Comparison of ENCODE assay signal across 17 cellular contexts in genomic region chr10:34941471-34942357, GRCh38.
DNase-seq lines count a peak whose midpoint lies in the region; ATAC-seq, FAIRE-seq and TF ChIP-seq lines count a peak whose summit lies in the region.
"Had no signal": no experiment of that assay in that cellular context is flagged by ENCODE, and none has a peak within 500 bp of the region (broad histone marks: within the 10 kb centered on the region; RNA-seq: fewer than 3 reads in every experiment).

No MANE protein-coding gene starts in this region.

- H2AFZ ChIP-seq in GM12878 (ENCODE audit: control insufficient read depth, low read depth, low read length) (no peak overlapping the region), mesenchymal stem cell (ENCODE audit: low read depth, low read length) (no peak overlapping the region)

- no peak for TF ChIP-seq CTCF in GM12878 (IDR thresholded peaks at IDR 0.05 in 2 of 3, conservative IDR thresholded peaks at IDR 0.05 in 1 of 3; ENCODE audit: control insufficient read depth in 2 of 3, extremely low read depth in 1 of 3, insufficient read depth in 1 of 3, low read depth in 3 of 3, low read length in 3 of 3)

- H3K79me1 ChIP-seq in mesenchymal stem cell (replicated peaks; ENCODE audit: low read length, poor library complexity, severe bottlenecking) = no peaks in the 10 kb centered on the region

- H2BK12ac ChIP-seq in mesenchymal stem cell (ENCODE audit: low read length in 2 of 2) = no peak overlapping the region

- no peak for FAIRE-seq in GM12878 (lab: Jason Lieb, UNC)

- no peaks in the 10 kb centered on the region for H3K9me3 ChIP-seq in GM12878 (replicated peaks; ENCODE audit: control insufficient read depth, insufficient read depth, low read length)
- H3K9me3 ChIP-seq in mesenchymal stem cell (ENCODE audit: control insufficient read depth, low read length) = no peaks in the 10 kb centered on the region
- H3K9me3 ChIP-seq: esophagus muscularis mucosa, testis had no signal

- no peaks in the 10 kb centered on the region for H4K20me1 ChIP-seq in GM12878 (ENCODE audit: control insufficient read depth, insufficient read depth)

- intact Hi-C loops in GM12878 (cut with micrococcal nuclease; ENCODE audit: unreplicated experiment) = loop anchor here (10.0 kb wide), 1 partner anchor 217 kb away; no protein-coding TSS in a partner anchor

- no peak overlapping the region for H4K8ac ChIP-seq in mesenchymal stem cell (ENCODE audit: low read length)

- H3K9ac ChIP-seq in GM12878 (ENCODE audit: control insufficient read depth, insufficient read depth, low read length) = no peak overlapping the region
- no peak overlapping the region for H3K9ac ChIP-seq in mesenchymal stem cell (ENCODE audit: low read length)

- H3K27me3 ChIP-seq in GM12878 (replicated peaks in 1 of 2; ENCODE audit: control insufficient read depth in 2 of 2, insufficient read depth in 2 of 2, low read length in 1 of 2) (no peaks in the 10 kb centered on the region), mesenchymal stem cell (ENCODE audit: control insufficient read depth in 1 of 2, insufficient read depth in 1 of 2, low read length in 2 of 2) (peaks cover 0 to 6% of the 10 kb centered on the region in 2 experiments)
- H3K27me3 ChIP-seq: cardiac muscle cell, esophagus muscularis mucosa, testis had no signal

- H3K79me2 ChIP-seq in GM12878 (ENCODE audit: control insufficient read depth, insufficient read depth, low read length) = no peaks in the 10 kb centered on the region

- WGBS in GM12878 (ENCODE audit: insufficient coverage, insufficient replicate concordance, low lambda C conversion rate, missing lambda C conversion rate) = 50% methylated on average over 13 of the region's 14 CpGs
- WGBS in mesenchymal stem cell = 85% methylated on average over 14 of the region's 14 CpGs

- H2BK5ac ChIP-seq in mesenchymal stem cell (ENCODE audit: low read depth, low read length, poor library complexity, severe bottlenecking) = no peak overlapping the region

- H4K91ac ChIP-seq in mesenchymal stem cell (ENCODE audit: low read length) = no peak overlapping the region

- no TSS peak for BruUV-seq in GM12878 (replicated peaks; lab: Mats Ljungman, UMichigan)

- DNase-seq in GM12878 (ENCODE audit: low read depth, low spot score) (no peak), mesenchymal stem cell (peak; percentile 36), NCI-H1048 (lab: John Stamatoyannopoulos, UW) (no peak), SKM-1 treated with dmso at 0.1 percent for 144 hours (lab: John Stamatoyannopoulos, UW; ENCODE audit: unreplicated experiment) (no peak), UCSD-AML1 (lab: John Stamatoyannopoulos, UW; ENCODE audit: unreplicated experiment) (no peak)
- DNase-seq: activated CD8-positive, alpha-beta T cell treated with anti-CD3 and anti-CD28 coated beads, Interleukin-2, amount 10 ng/mL, durations not matched to agents 7 days and 5 days; GDM1; GOT3; MM.1S; NCI-H2227 treated with DMSO at 0.1 percent for 48 hours; T-helper 9 cell; testis had no signal

- in situ Hi-C loops in GM12878 (cut with MboI) = no loop called here

- TF ChIP-seq RAD21 in GM12878 (IDR thresholded peaks at IDR 0.05; ENCODE audit: insufficient read depth, low read depth, low read length) = no peak

- CTCF ChIA-PET in GM12878 (lab: Yijun Ruan, JAX) = interaction anchor here (1.0 to 1.8 kb wide), 4 partner anchors 10 to 218 kb away, joined by 3 to 4 read pairs (median 4); no protein-coding TSS in a partner anchor

- no peak overlapping the region for H2BK15ac ChIP-seq in mesenchymal stem cell (ENCODE audit: low read depth, poor library complexity, severe bottlenecking)

- H3K4ac ChIP-seq in mesenchymal stem cell (ENCODE audit: low read depth in 1 of 2, low read length in 2 of 2) = no peak overlapping the region

- no peak overlapping the region for H3K4me2 ChIP-seq in GM12878 (ENCODE audit: control insufficient read depth, insufficient read depth)
- no peak overlapping the region for H3K4me2 ChIP-seq in mesenchymal stem cell (ENCODE audit: low read length, poor library complexity, severe bottlenecking)

- peak; percentile 62 for ATAC-seq in GM19397 (IDR thresholded peaks at IDR 0.05; ENCODE audit: unreplicated experiment)
- ATAC-seq in HG03175 (IDR thresholded peaks at IDR 0.05; ENCODE audit: unreplicated experiment) = peak; percentile 65
- ATAC-seq in GM12878 = peak; percentile 85
- ATAC-seq in HG03521 (IDR thresholded peaks at IDR 0.05; ENCODE audit: unreplicated experiment) = no peak
- ATAC-seq: activated CD8-positive, alpha-beta T cell treated with anti-CD3 and anti-CD28 coated beads, Interleukin-2, amount 10 ng/mL, durations not matched to agents 7 days and 5 days had no signal

- no peak for TF ChIP-seq POLR2A in GM12878 (IDR thresholded peaks at IDR 0.05; ENCODE audit: low read depth, low read length)

- no peaks in the 10 kb centered on the region for H3K36me3 ChIP-seq in GM12878 (ENCODE audit: control insufficient read depth in 2 of 2, insufficient read depth in 2 of 2, low read length in 1 of 2)
- H3K36me3 ChIP-seq in mesenchymal stem cell (ENCODE audit: control insufficient read depth in 1 of 2, insufficient read depth in 2 of 2, low read depth in 1 of 2, low read length in 2 of 2) = no peaks in the 10 kb centered on the region
- H3K36me3 ChIP-seq: cardiac muscle cell, esophagus muscularis mucosa had no signal

- RAD21 ChIA-PET in GM12878 (lab: Charles Lee; ENCODE audit: unreplicated experiment) = interaction anchor here (0.5 to 1.4 kb wide), 5 partner anchors 18 to 281 kb away, joined by 3 to 5 read pairs (median 3); no protein-coding TSS in a partner anchor

- peak overlapping the region in 1 of 2 experiments; percentile 49 for H3K18ac ChIP-seq in mesenchymal stem cell (ENCODE audit: low read depth in 1 of 2, low read length in 2 of 2)

- H3K27ac ChIP-seq in GM12878 (ENCODE audit: control insufficient read depth, insufficient read depth) (no peak overlapping the region), mesenchymal stem cell (ENCODE audit: low read length, poor library complexity, severe bottlenecking) (no peak overlapping the region)
- H3K27ac ChIP-seq: cardiac muscle cell, esophagus muscularis mucosa, testis had no signal

- TF ChIP-seq EP300 in GM12878 (IDR thresholded peaks at IDR 0.05; ENCODE audit: borderline replicate concordance in 1 of 2, control insufficient read depth in 1 of 2, low read depth in 2 of 2, low read length in 2 of 2) = no peak

- H2AK5ac ChIP-seq in mesenchymal stem cell (ENCODE audit: low read length, severe bottlenecking) = no peak overlapping the region

- no peaks in the 10 kb centered on the region for H3K4me1 ChIP-seq in GM12878 (ENCODE audit: control insufficient read depth, insufficient read depth, low read length)
- H3K4me1 ChIP-seq in mesenchymal stem cell (ENCODE audit: control insufficient read depth, insufficient read depth, low read depth, low read length) = peaks cover 2% of the 10 kb centered on the region
- H3K4me1 ChIP-seq: esophagus muscularis mucosa, testis had no signal

- H3K4me3 ChIP-seq in GM12878 (no peak overlapping the region), mesenchymal stem cell (ENCODE audit: insufficient read depth in 1 of 2, low read depth in 1 of 2, low read length in 2 of 2) (no peak overlapping the region)
- H3K4me3 ChIP-seq: cardiac muscle cell, esophagus muscularis mucosa, testis had no signal

- no peak overlapping the region for H3K14ac ChIP-seq in mesenchymal stem cell (ENCODE audit: low read length in 2 of 2)

- H2BK120ac ChIP-seq in mesenchymal stem cell (ENCODE audit: low read depth, low read length) = no peak overlapping the region

- SMC1A ChIA-PET in GM12878 (lab: Charles Lee; ENCODE audit: uncharacterized antibody, unreplicated experiment) = interaction anchor here (0.7 to 1.5 kb wide), 7 partner anchors 18 to 286 kb away, joined by 3 to 6 read pairs (median 3); no protein-coding TSS in a partner anchor

- POLR2A ChIA-PET in GM12878 (lab: Charles Lee) = interaction anchor here (1.0 kb wide), 1 partner anchor 10 kb away, joined by 4 read pairs; no protein-coding TSS in a partner anchor

- H3K23ac ChIP-seq in mesenchymal stem cell (ENCODE audit: low read length in 2 of 2) = no peak overlapping the region

TF ChIP-seq in GM12878, 131 proteins besides CTCF, POLR2A, EP300 and RAD21 (continues in another document):
- no peak for TF ChIP-seq SPI1 (IDR thresholded peaks at IDR 0.05; ENCODE audit: borderline replicate concordance, insufficient read depth, low read depth, low read length)
- no peak for TF ChIP-seq USF1 (IDR thresholded peaks at IDR 0.05; ENCODE audit: borderline replicate concordance, extremely low read length, insufficient read depth, low read depth, low read length)
- TF ChIP-seq MTA2 (IDR thresholded peaks at IDR 0.05; ENCODE audit: low read depth) = no peak
- no peak for TF ChIP-seq PBX3 (IDR thresholded peaks at IDR 0.05; ENCODE audit: insufficient replicate concordance, low read depth, low read length)
- no peak for TF ChIP-seq BCL11A (IDR thresholded peaks at IDR 0.05; ENCODE audit: low read depth, low read length)
- TF ChIP-seq KDM1A (IDR thresholded peaks at IDR 0.05; ENCODE audit: borderline replicate concordance) = no peak
- TF ChIP-seq ZZZ3 (IDR thresholded peaks at IDR 0.05; ENCODE audit: control insufficient read depth, insufficient read length, low read depth) = no peak
- TF ChIP-seq IKZF1 (conservative IDR thresholded peaks at IDR 0.05) = 0 out of 2 replicates have a peak, but pooled peaks have one; percentile 47
- no peak for TF ChIP-seq EGR1 (IDR thresholded peaks at IDR 0.05; ENCODE audit: borderline replicate concordance in 1 of 2, low read depth in 2 of 2, low read length in 2 of 2)
- TF ChIP-seq RAD51 (IDR thresholded peaks at IDR 0.05) = peak; percentile 18; the same call in 1 of the 2 replicates
- TF ChIP-seq TCF7 (IDR thresholded peaks at IDR 0.05; ENCODE audit: borderline replicate concordance) = no peak
